In genomic region chr17:4476017-4476416, GRCh38 we compare ENCODE assay signal across 24 cellular contexts. TPM values are rescaled to one million over a fixed set of nuclear protein-coding genes. Genes with fewer than 3 reads are reported as not detected.
DNase-seq lines count a peak whose midpoint lies in the region; ATAC-seq and TF ChIP-seq lines count a peak whose summit lies in the region.
"Had no signal": no experiment of that assay in that cellular context is flagged by ENCODE, and none has a peak within 500 bp of the region (broad histone marks: within the 10 kb centered on the region; RNA-seq: fewer than 3 reads in every experiment).

No MANE protein-coding gene starts in this region.

- H3K27me3 Mint-ChIP-seq in stimulated activated naive CD8-positive, alpha-beta T cell treated with anti-CD3 and anti-CD28 coated beads, Interleukin-15, amount 100 ng/mL, for 72 hours: no peaks in the 10 kb centered on the region
- H3K27me3 Mint-ChIP-seq: activated naive CD8-positive, alpha-beta T cell had no signal

- no peaks in the 10 kb centered on the region for H3K36me3 ChIP-seq in heart left ventricle
- H3K36me3 ChIP-seq in WERI-Rb-1: no peaks in the 10 kb centered on the region
- H3K36me3 ChIP-seq in stomach: no peaks in the 10 kb centered on the region
- H3K36me3 ChIP-seq: gastrocnemius medialis, suprapubic skin had no signal

- DNase-seq in heart left ventricle (peak in 1 of 5 donors; percentile 40), left cardiac atrium (no peak), WERI-Rb-1 (peak; percentile 72), left colon (peak; percentile 39 to 46), stomach (peak; percentile 50), mesenteric fat pad (ENCODE audit: low spot score) (no peak)
- DNase-seq in stimulated activated naive CD8-positive, alpha-beta T cell treated with anti-CD3 and anti-CD28 coated beads, Interleukin-15, amount 100 ng/mL, for 72 hours: no peak
- DNase-seq: activated CD4-positive, alpha-beta T cell treated with anti-CD3 and anti-CD28 coated beads, Interleukin-2, amount 10 ng/mL, durations not matched to agents 7 days and 5 days; cerebellar nuclear complex; effector CD4-positive, alpha-beta T cell; erythroblast; gastrocnemius medialis; GDM1; KG1; NCI-H2029 treated with DMSO at 0.1 percent for 48 hours; right cardiac atrium; SIG-M5; stimulated activated CD4-positive, alpha-beta T cell treated with anti-CD3 and anti-CD28 coated beads, Interleukin-15, amount 100 ng/mL, for 24 hours had no signal

- peaks cover 0 to 35% (median 12%) of the 10 kb centered on the region in 12 donors for H3K4me1 ChIP-seq in heart left ventricle
- peaks cover 36 to 62% (median 48%) of the 10 kb centered on the region in 4 donors for H3K4me1 ChIP-seq in stomach

- TF ChIP-seq EP300 in stomach (IDR thresholded peaks at IDR 0.05): no peak

- H3K9me3 Mint-ChIP-seq in stimulated activated naive CD8-positive, alpha-beta T cell treated with anti-CD3 and anti-CD28 coated beads, Interleukin-15, amount 100 ng/mL, for 72 hours: no peaks in the 10 kb centered on the region
- H3K9me3 Mint-ChIP-seq: activated CD4-positive, alpha-beta T cell treated with anti-CD3 and anti-CD28 coated beads, Interleukin-2, amount 10 ng/mL, durations not matched to agents 7 days and 5 days had no signal

- TF ChIP-seq POLR2A in heart left ventricle (IDR thresholded peaks at IDR 0.05) (no peak), stomach (IDR thresholded peaks at IDR 0.05) (no peak)

- peak overlapping the region in 6 of 12 donors; percentile 5 to 54 (median 24) for H3K27ac ChIP-seq in heart left ventricle
- peak overlapping the region; percentile 55 for H3K27ac ChIP-seq in WERI-Rb-1
- peak overlapping the region; percentile 55 to 80 (median 78) for H3K27ac ChIP-seq in stomach
- H3K27ac ChIP-seq: gastrocnemius medialis had no signal

- H3K9me3 ChIP-seq in heart left ventricle (no peaks in the 10 kb centered on the region), WERI-Rb-1 (ENCODE audit: severe bottlenecking) (peaks cover 2% of the 10 kb centered on the region), stomach (no peaks in the 10 kb centered on the region)
- H3K9me3 ChIP-seq: gastrocnemius medialis, suprapubic skin had no signal

- no peak for TF ChIP-seq CTCF in heart left ventricle (IDR thresholded peaks at IDR 0.05)
- TF ChIP-seq CTCF in WERI-Rb-1 (IDR thresholded peaks at IDR 0.05; ENCODE audit: low read depth, low read length): no peak
- TF ChIP-seq CTCF in stomach (IDR thresholded peaks at IDR 0.05): no peak

- no peak overlapping the region for H3K4me3 ChIP-seq in heart left ventricle
- no peak overlapping the region for H3K4me3 ChIP-seq in WERI-Rb-1 (ENCODE audit: low read depth, low read length)
- no peak overlapping the region for H3K4me3 ChIP-seq in stomach
- H3K4me3 ChIP-seq: gastrocnemius medialis, suprapubic skin had no signal

- ATAC-seq in heart left ventricle (peak in 3 of 4 donors; percentile 15 to 30 (median 25)), left cardiac atrium (no peak), left colon (peak; percentile 5), GM18873 (IDR thresholded peaks at IDR 0.05; ENCODE audit: low FRiP score, unreplicated experiment) (no peak)
- no peak for ATAC-seq in stimulated activated naive CD8-positive, alpha-beta T cell treated with anti-CD3 and anti-CD28 coated beads, Interleukin-15, amount 100 ng/mL, for 72 hours
- ATAC-seq: gastrocnemius medialis had no signal

- intact Hi-C loops in heart left ventricle (cut with DNase I): loop anchor here in 1 of 10 donors (5.0 kb wide), 1 partner anchor 39 kb away; no protein-coding TSS in a partner anchor
- intact Hi-C loops in left cardiac atrium (cut with DNase I): no loop called here
- intact Hi-C loops in left colon (cut with DNase I, micrococcal nuclease): no loop called here
- intact Hi-C loops in stomach (cut with DNase I; ENCODE audit: low total_unique reads): no loop called here

- H3K4me1 Mint-ChIP-seq in stimulated activated naive CD8-positive, alpha-beta T cell treated with anti-CD3 and anti-CD28 coated beads, Interleukin-15, amount 100 ng/mL, for 72 hours: peaks cover 38% of the 10 kb centered on the region

- 52 to 80% (median 66%) methylated on average over 10 to 14 of the region's 14 CpGs for WGBS in heart left ventricle, 4 donors
- WGBS in stomach, 5 donors: 39 to 75% (median 49%) methylated on average over 7 to 14 of the region's 14 CpGs

- peak overlapping the region in 1 of 2 donors; percentile 68 for H3K27ac Mint-ChIP-seq in stimulated activated naive CD8-positive, alpha-beta T cell treated with anti-CD3 and anti-CD28 coated beads, Interleukin-15, amount 100 ng/mL, for 72 hours
- H3K27ac Mint-ChIP-seq: activated CD4-positive, alpha-beta T cell treated with anti-CD3 and anti-CD28 coated beads, Interleukin-2, amount 10 ng/mL, durations not matched to agents 7 days and 5 days; activated naive CD8-positive, alpha-beta T cell had no signal

- no peak overlapping the region for H3K4me3 Mint-ChIP-seq in stimulated activated naive CD8-positive, alpha-beta T cell treated with anti-CD3 and anti-CD28 coated beads, Interleukin-15, amount 100 ng/mL, for 72 hours
- H3K4me3 Mint-ChIP-seq: activated CD4-positive, alpha-beta T cell treated with anti-CD3 and anti-CD28 coated beads, Interleukin-2, amount 10 ng/mL, durations not matched to agents 7 days and 5 days; activated naive CD8-positive, alpha-beta T cell had no signal

- no peaks in the 10 kb centered on the region for H3K27me3 ChIP-seq in heart left ventricle
- H3K27me3 ChIP-seq in WERI-Rb-1 (ENCODE audit: insufficient read depth, low read depth, severe bottlenecking): no peaks in the 10 kb centered on the region
- H3K27me3 ChIP-seq in stomach: no peaks in the 10 kb centered on the region
- H3K27me3 ChIP-seq: gastrocnemius medialis had no signal

RNA-seq across cellular contexts. Expression of gene SPNS2, which starts 22.7 kb away (rescaled TPM):
- total RNA-seq in heart left ventricle (10 to 100 TPM in 7 of 9 donors, 1 to 10 TPM in 2; 6.4 to 20.4 (median 11.4) TPM), left cardiac atrium (10 to 100 TPM; 14.2 to 23.4 TPM), left colon (10 to 100 TPM; 12.4 to 13.5 TPM), stomach (10 to 100 TPM in 4 of 5 donors, 1 to 10 TPM in 1; 4.1 to 67.7 (median 27.7) TPM), mesenteric fat pad (18.6 TPM)
- polyA plus RNA-seq in heart left ventricle (10 to 100 TPM; 13.7 to 22.0 TPM), stomach (10 to 100 TPM; 13.7 to 30.0 (median 20.3) TPM)
- total RNA-seq: osteocyte had no signal

RNA-seq across cellular contexts. Expression of gene SPNS3, which starts 42.3 kb away (rescaled TPM):
- total RNA-seq in heart left ventricle (1 to 10 TPM in 5 of 9 donors, under 1 TPM in 1, not detected in 3; 0.23 to 1.9 (median 1.1) TPM), left cardiac atrium (under 1 TPM; 0.42 to 0.59 TPM), left colon (under 1 TPM; 0.50 to 0.89 TPM), stomach (under 1 TPM in 1 of 5 donors, not detected in 4; 0.92 TPM), mesenteric fat pad (not detected)
- polyA plus RNA-seq in heart left ventricle (under 1 TPM; 0.36 to 0.50 TPM), stomach (under 1 TPM; 0.37 to 0.61 (median 0.48) TPM)
- total RNA-seq: astrocyte, gastrocnemius medialis, myocyte, osteocyte had no signal

Comparison
In these comparisons a context has a peak if more than half of its experiments do, and no peak if none do; other contexts are left out.
1. ATAC-seq: peak in heart left ventricle (3 of 4) and left colon (single experiment); none in left cardiac atrium (0 of 2), stimulated activated naive CD8-positive, alpha-beta T cell treated with anti-CD3 and anti-CD28 coated beads, Interleukin-15, amount 100 ng/mL, for 72 hours (single experiment) and GM18873 (single experiment).
2. DNase-seq: peak in WERI-Rb-1 (single experiment), left colon (2 of 2) and stomach (single experiment); none in left cardiac atrium (single experiment), mesenteric fat pad (single experiment) and stimulated activated naive CD8-positive, alpha-beta T cell treated with anti-CD3 and anti-CD28 coated beads, Interleukin-15, amount 100 ng/mL, for 72 hours (0 of 2).